ENCODE assay signal across 20 cellular contexts in genomic region chr3:156148345-156148945, GRCh38. TPM values are rescaled to one million over a fixed set of nuclear protein-coding genes. Genes with fewer than 3 reads are reported as not detected.
DNase-seq lines count a peak whose midpoint lies in the region; ATAC-seq and TF ChIP-seq lines count a peak whose summit lies in the region.
"Had no signal": no experiment of that assay in that cellular context is flagged by ENCODE, and none has a peak within 500 bp of the region (broad histone marks: within the 10 kb centered on the region; RNA-seq: fewer than 3 reads in every experiment).

No MANE protein-coding gene starts in this region.

- no peaks in the 10 kb centered on the region for H3K9me3 ChIP-seq in adipocyte (ENCODE audit: control insufficient read depth, low read length)
- no peaks in the 10 kb centered on the region for H3K9me3 ChIP-seq in heart left ventricle
- H3K9me3 ChIP-seq in uterus = no peaks in the 10 kb centered on the region
- no peaks in the 10 kb centered on the region for H3K9me3 ChIP-seq in breast epithelium
- H3K9me3 ChIP-seq: SJSA1 had no signal

- DNase-seq in adipocyte (ENCODE audit: low read depth) = no peak
- no peak for DNase-seq in heart left ventricle
- peak; percentile 7 for DNase-seq in retinal pigment epithelial cell (ENCODE audit: low read depth)
- no peak for DNase-seq in uterus
- no peak for DNase-seq in Kasumi-1 (lab: John Stamatoyannopoulos, UW)
- DNase-seq in breast epithelium (ENCODE audit: low spot score in 2 of 2) = no peak
- DNase-seq: activated B cell treated with CpG ODN at 0.5 μM for 24 hours; activated CD8-positive, alpha-beta T cell treated with anti-CD3 and anti-CD28 coated beads for 36 hours; activated naive CD8-positive, alpha-beta T cell treated with anti-CD3 and anti-CD28 coated beads, Interleukin-2, amount 50 U/mL, for 24 hours; activated T-cell treated with anti-CD3 and anti-CD28 coated beads, Interleukin-2, amount 50 U/mL, for 4 hours; DMS79 treated with DMSO at 0.1 percent for 48 hours; effector memory CD4-positive, alpha-beta T cell; head of caudate nucleus; immature natural killer cell; NCI-H187; NCI-H2227 treated with DMSO at 0.1 percent for 48 hours; stimulated activated CD4-positive, alpha-beta T cell treated with anti-CD3 and anti-CD28 coated beads, Interleukin-2, amount 100 ng/mL, for 24 hours had no signal

- H3K27ac ChIP-seq in heart left ventricle (peak overlapping the region in 11 of 12 donors; percentile 10 to 81 (median 54)), uterus (peak overlapping the region; percentile 66 to 68), breast epithelium (no peak overlapping the region)
- H3K27ac ChIP-seq: SJSA1 had no signal

- ATAC-seq in heart left ventricle = peak in 1 of 4 donors; percentile 31
- ATAC-seq in GM21717 (IDR thresholded peaks at IDR 0.05; ENCODE audit: unreplicated experiment) = no peak
- ATAC-seq: activated CD8-positive, alpha-beta T cell treated with anti-CD3 and anti-CD28 coated beads for 36 hours; activated naive CD8-positive, alpha-beta T cell treated with anti-CD3 and anti-CD28 coated beads, Interleukin-2, amount 50 U/mL, for 24 hours; activated T-cell treated with anti-CD3 and anti-CD28 coated beads, Interleukin-2, amount 50 U/mL, for 4 hours had no signal

- H3K4me1 ChIP-seq in adipocyte (ENCODE audit: control insufficient read depth, insufficient read depth, low read length) = peaks cover 23% of the 10 kb centered on the region
- H3K4me1 ChIP-seq in heart left ventricle = peaks cover 0 to 38% (median 17%) of the 10 kb centered on the region in 12 donors
- peaks cover 0 to 9% of the 10 kb centered on the region in 2 donors for H3K4me1 ChIP-seq in uterus
- H3K4me1 ChIP-seq in breast epithelium = no peaks in the 10 kb centered on the region

- no peaks in the 10 kb centered on the region for H3K27me3 ChIP-seq in adipocyte (replicated peaks; ENCODE audit: control insufficient read depth, insufficient read depth, low read length)
- H3K27me3 ChIP-seq in heart left ventricle = no peaks in the 10 kb centered on the region
- H3K27me3 ChIP-seq in uterus = no peaks in the 10 kb centered on the region
- H3K27me3 ChIP-seq in breast epithelium = no peaks in the 10 kb centered on the region

- TF ChIP-seq POLR2A in heart left ventricle (IDR thresholded peaks at IDR 0.05) (no peak), uterus (IDR thresholded peaks at IDR 0.05) (no peak), breast epithelium (IDR thresholded peaks at IDR 0.05) (no peak)

- H3K36me3 ChIP-seq in adipocyte (ENCODE audit: control insufficient read depth, insufficient read depth, low read length, severe bottlenecking) = no peaks in the 10 kb centered on the region
- no peaks in the 10 kb centered on the region for H3K36me3 ChIP-seq in heart left ventricle
- H3K36me3 ChIP-seq in uterus = no peaks in the 10 kb centered on the region
- H3K36me3 ChIP-seq in breast epithelium = no peaks in the 10 kb centered on the region
- H3K36me3 ChIP-seq: SJSA1 had no signal

- H3K9ac ChIP-seq in adipocyte (ENCODE audit: low read length) = peak overlapping the region; percentile 39

- TF ChIP-seq CTCF in heart left ventricle (IDR thresholded peaks at IDR 0.05) (no peak), retinal pigment epithelial cell (conservative IDR thresholded peaks at IDR 0.05; ENCODE audit: low read depth, low read length) (no peak), uterus (IDR thresholded peaks at IDR 0.05) (no peak), breast epithelium (IDR thresholded peaks at IDR 0.05) (no peak)

- intact Hi-C loops in heart left ventricle (cut with DNase I) = loop anchor here in 3 of 10 donors (5.0 to 10.0 kb wide), 4 partner anchors 104 to 989 kb away; no protein-coding TSS in a partner anchor
- intact Hi-C loops in uterus (cut with DNase I; ENCODE audit: low total_unique reads) = no loop called here
- intact Hi-C loops in breast epithelium (cut with DNase I; ENCODE audit: low total_unique reads) = no loop called here

- H3K4me3 ChIP-seq in adipocyte (ENCODE audit: low read length) = peak overlapping the region; percentile 55
- H3K4me3 ChIP-seq in heart left ventricle = peak overlapping the region in 2 of 12 donors; percentile 10 to 19
- no peak overlapping the region for H3K4me3 ChIP-seq in retinal pigment epithelial cell (ENCODE audit: low read length)
- no peak overlapping the region for H3K4me3 ChIP-seq in uterus
- H3K4me3 ChIP-seq in breast epithelium = no peak overlapping the region
- H3K4me3 ChIP-seq: SJSA1 had no signal

RNA-seq across cellular contexts. Expression of gene KCNAB1, which starts 28.1 kb away (rescaled TPM):
- total RNA-seq in heart left ventricle = 1 to 10 TPM; 1.8 to 3.5 (median 2.6) TPM
- polyA plus RNA-seq in heart left ventricle = 1 to 10 TPM; 1.1 to 2.0 TPM
- 10 to 100 TPM in 1 of 4 donors, 1 to 10 TPM in 3; 1.3 to 12.8 (median 6.8) TPM for total RNA-seq in uterus
- 1 to 10 TPM; 3.9 to 8.3 (median 5.4) TPM for total RNA-seq in breast epithelium
- total RNA-seq: activated B cell treated with CpG ODN at 0.5 μM for 24 hours; activated CD8-positive, alpha-beta T cell treated with anti-CD3 and anti-CD28 coated beads for 36 hours; activated T-cell treated with anti-CD3 and anti-CD28 coated beads, Interleukin-2, amount 50 U/mL, for 4 hours; T-helper 2 cell treated with Interferon-gamma antibody and Interleukin-4, amounts not matched to agents 100 ng/mL and 5 ng/mL, for 36 hours had no signal

Comparison
In these comparisons a context has a peak if more than half of its experiments do, and no peak if none do; other contexts are left out.
1. H3K27ac ChIP-seq: peak in heart left ventricle (11 of 12) and uterus (2 of 2); none in breast epithelium (0 of 2).